Comparison of ENCODE assay signal across 1 cellular context in genomic region chrX:154357205-154357604, GRCh38.
TF ChIP-seq lines count a peak whose summit lies in the region.

No MANE protein-coding gene starts in this region.

TF ChIP-seq in HepG2, 621 proteins besides CTCF, POLR2A, EP300 and RAD21:
- TF ChIP-seq RBFOX2 (IDR thresholded peaks at IDR 0.05; ENCODE audit: low read depth, low read length) (peak; percentile 52; the same call in 1 of the 2 replicates), AGO2 (optimal IDR thresholded peaks at IDR 0.05; ENCODE audit: low read depth, low read length) (peak; percentile 26), ZNF180 (CRISPR knock-in tag; IDR thresholded peaks at IDR 0.05; ENCODE audit: borderline replicate concordance, low read depth) (no peak)
TF ChIP-seq in HepG2: peak in this region for 2.
